In the genomic region with DNA sequence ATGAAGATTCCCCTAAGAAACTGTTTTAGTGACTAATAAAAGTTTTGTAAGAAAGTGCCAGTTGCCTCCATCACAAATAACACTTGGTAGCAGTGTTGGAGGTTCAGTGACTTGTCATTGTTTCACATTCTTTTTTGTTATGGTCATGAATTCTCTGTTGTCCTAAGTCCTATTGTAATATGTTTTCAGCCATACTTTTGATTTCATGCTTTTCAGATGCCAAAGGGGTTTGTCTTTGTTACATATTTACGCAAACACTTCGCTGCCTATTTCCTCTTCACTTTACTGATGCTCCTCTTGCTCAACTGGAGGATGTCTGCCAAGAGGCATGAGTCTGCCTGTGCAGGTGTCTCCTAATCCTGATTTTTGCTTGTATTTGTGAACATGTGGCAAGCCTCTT, we compare ENCODE assay signal across 11 cellular contexts.
DNase-seq lines count a peak whose midpoint lies in the region; TF ChIP-seq lines count a peak whose summit lies in the region.
"Had no signal": no experiment of that assay in that cellular context is flagged by ENCODE, and none has a peak within 500 bp of the region (broad histone marks: within the 10 kb centered on the region; RNA-seq: fewer than 3 reads in every experiment).

No MANE protein-coding gene starts in this region.

- H3K27ac ChIP-seq in SJSA1 (peak overlapping the region; percentile 20; the same call in 1 of the 2 replicates), urinary bladder (ENCODE audit: low read depth) (peak overlapping the region; percentile 10)

- H3K4me3 ChIP-seq in SJSA1, result no peak overlapping the region
- H3K4me3 ChIP-seq in fibroblast of villous mesenchyme (ENCODE audit: low read depth, low read length), result no peak overlapping the region
- no peak overlapping the region for H3K4me3 ChIP-seq in urinary bladder (ENCODE audit: low read depth, low read length)

- no peak for TF ChIP-seq CTCF in fibroblast of villous mesenchyme (IDR thresholded peaks at IDR 0.05; ENCODE audit: insufficient read depth, low read depth, low read length)

- H3K4me1 ChIP-seq in SJSA1 (replicated peaks), result peaks cover 41% of the 10 kb centered on the region
- no peaks in the 10 kb centered on the region for H3K4me1 ChIP-seq in urinary bladder (ENCODE audit: insufficient read depth)

- no peaks in the 10 kb centered on the region for H3K27me3 ChIP-seq in SJSA1 (replicated peaks)

- H3K9me3 ChIP-seq in SJSA1 (replicated peaks), result no peaks in the 10 kb centered on the region

- 61% methylated on average over 2 of the region's 2 CpGs for WGBS in urinary bladder

- DNase-seq in NCI-H187 treated with DMSO at 0.1 percent for 48 hours (lab: John Stamatoyannopoulos, UW), result peak; percentile 15
- DNase-seq in NCI-H187 (lab: John Stamatoyannopoulos, UW), result no peak
- peak in 1 of 2 experiments; percentile 70 for DNase-seq in SJSA1 (ENCODE audit: low read depth in 1 of 2, low spot score in 2 of 2)
- peak; percentile 86 for DNase-seq in fibroblast of villous mesenchyme (ENCODE audit: low read depth)
- no peak for DNase-seq in globus pallidus (ENCODE audit: low spot score)
- no peak for DNase-seq in T1000 (lab: John Stamatoyannopoulos, UW)
- DNase-seq in NK-92 (lab: John Stamatoyannopoulos, UW; ENCODE audit: unreplicated experiment), result no peak
- DNase-seq: activated CD8-positive, alpha-beta T cell treated with anti-CD3 and anti-CD28 coated beads for 36 hours; effector memory CD8-positive, alpha-beta T cell; naive thymus-derived CD8-positive, alpha-beta T cell had no signal

- no peaks in the 10 kb centered on the region for H3K36me3 ChIP-seq in SJSA1
- no peaks in the 10 kb centered on the region for H3K36me3 ChIP-seq in urinary bladder (ENCODE audit: insufficient read depth)

Comparison
In these comparisons a context has a peak if more than half of its experiments do, and no peak if none do; other contexts are left out.
1. DNase-seq: peak in NCI-H187 treated with DMSO at 0.1 percent for 48 hours (single experiment) and fibroblast of villous mesenchyme (single experiment); none in NCI-H187 (0 of 2), globus pallidus (single experiment), T1000 (single experiment) and NK-92 (single experiment).